10 cellular contexts compared by ENCODE assay signal in genomic region chr17:43372273-43372911, GRCh38. TPM values are rescaled to one million over a fixed set of nuclear protein-coding genes. Genes with fewer than 3 reads are reported as not detected.
DNase-seq lines count a peak whose midpoint lies in the region; ATAC-seq and TF ChIP-seq lines count a peak whose summit lies in the region.
"Had no signal": no experiment of that assay in that cellular context is flagged by ENCODE, and none has a peak within 500 bp of the region (broad histone marks: within the 10 kb centered on the region; RNA-seq: fewer than 3 reads in every experiment).

No MANE protein-coding gene starts in this region.

- H3K4me3 ChIP-seq in sigmoid colon (peak overlapping the region in 2 of 4 donors; percentile 13 to 18), SJCRH30 (no peak overlapping the region)

- H3K36me3 Mint-ChIP-seq in IgD-negative memory B cell = peaks cover 2% of the 10 kb centered on the region
- H3K36me3 Mint-ChIP-seq in activated naive CD8-positive, alpha-beta T cell treated with anti-CD3 and anti-CD28 coated beads, Interleukin-2, amount 50 U/mL, for 24 hours (ENCODE audit: low read depth) = no peaks in the 10 kb centered on the region
- H3K36me3 Mint-ChIP-seq: brain had no signal

- intact Hi-C loops in sigmoid colon (cut with DNase I) = no loop called here

- peaks cover 0 to 41% (median 35%) of the 10 kb centered on the region in 4 donors for H3K4me1 ChIP-seq in sigmoid colon
- H3K4me1 ChIP-seq in SJCRH30 = peaks cover 3% of the 10 kb centered on the region; the same call in 1 of the 2 replicates

- peak overlapping the region; percentile 74 to 92 (median 85) for H3K4me3 Mint-ChIP-seq in IgD-negative memory B cell
- H3K4me3 Mint-ChIP-seq in activated naive CD8-positive, alpha-beta T cell treated with anti-CD3 and anti-CD28 coated beads, Interleukin-2, amount 50 U/mL, for 24 hours = no peak overlapping the region

- peak overlapping the region in 3 of 4 donors; percentile 99 to 100 (median 99) for H3K27ac ChIP-seq in sigmoid colon
- H3K27ac ChIP-seq in SJCRH30 = no peak overlapping the region

- H3K9me3 ChIP-seq in sigmoid colon (no peaks in the 10 kb centered on the region), SJCRH30 (replicated peaks) (no peaks in the 10 kb centered on the region)

- TF ChIP-seq POLR2A in sigmoid colon (IDR thresholded peaks at IDR 0.05) = no peak

- H3K27ac Mint-ChIP-seq in IgD-negative memory B cell = peak overlapping the region; percentile 41 to 92 (median 86)
- H3K27ac Mint-ChIP-seq in activated naive CD8-positive, alpha-beta T cell treated with anti-CD3 and anti-CD28 coated beads, Interleukin-2, amount 50 U/mL, for 24 hours = peak overlapping the region; percentile 50

- H3K4me1 Mint-ChIP-seq in IgD-negative memory B cell = peaks cover 30 to 44% (median 31%) of the 10 kb centered on the region in 3 donors
- peaks cover 41% of the 10 kb centered on the region for H3K4me1 Mint-ChIP-seq in activated naive CD8-positive, alpha-beta T cell treated with anti-CD3 and anti-CD28 coated beads, Interleukin-2, amount 50 U/mL, for 24 hours

- no peaks in the 10 kb centered on the region for H3K27me3 Mint-ChIP-seq in IgD-negative memory B cell
- H3K27me3 Mint-ChIP-seq in activated naive CD8-positive, alpha-beta T cell treated with anti-CD3 and anti-CD28 coated beads, Interleukin-2, amount 50 U/mL, for 24 hours = peaks cover 1% of the 10 kb centered on the region

- peak in 3 of 4 donors; percentile 75 to 86 (median 82) for TF ChIP-seq EP300 in sigmoid colon (IDR thresholded peaks at IDR 0.05)

- H3K9me3 Mint-ChIP-seq in IgD-negative memory B cell = no peaks in the 10 kb centered on the region
- H3K9me3 Mint-ChIP-seq in activated naive CD8-positive, alpha-beta T cell treated with anti-CD3 and anti-CD28 coated beads, Interleukin-2, amount 50 U/mL, for 24 hours = no peaks in the 10 kb centered on the region

- TF ChIP-seq CTCF in sigmoid colon (IDR thresholded peaks at IDR 0.05) = no peak

- no peak for DNase-seq in activated naive CD8-positive, alpha-beta T cell treated with anti-CD3 and anti-CD28 coated beads, Interleukin-2, amount 50 U/mL, for 24 hours
- DNase-seq in sigmoid colon (peak; percentile 90), SJCRH30 (no peak), NCI-H1105 treated with DMSO at 0.1 percent for 48 hours (lab: John Stamatoyannopoulos, UW) (no peak), NCI-H1417 treated with DMSO at 0.1 percent for 48 hours (lab: John Stamatoyannopoulos, UW) (no peak)
- DNase-seq: occipital lobe had no signal

- WGBS in sigmoid colon, 2 donors = 63 to 81% methylated on average over 11 of the region's 11 CpGs

- no peaks in the 10 kb centered on the region for H3K36me3 ChIP-seq in sigmoid colon
- H3K36me3 ChIP-seq in SJCRH30 = no peaks in the 10 kb centered on the region

- no peaks in the 10 kb centered on the region for H3K27me3 ChIP-seq in sigmoid colon
- no peaks in the 10 kb centered on the region for H3K27me3 ChIP-seq in SJCRH30

- ATAC-seq in GM18498 (IDR thresholded peaks at IDR 0.05; ENCODE audit: unreplicated experiment) = peak; percentile 36
- no peak for ATAC-seq in activated naive CD8-positive, alpha-beta T cell treated with anti-CD3 and anti-CD28 coated beads, Interleukin-2, amount 50 U/mL, for 24 hours
- no peak for ATAC-seq in GM21360 (IDR thresholded peaks at IDR 0.05; ENCODE audit: unreplicated experiment)

RNA-seq across cellular contexts. Expression of gene ARL4D, which starts 26.4 kb away (rescaled TPM):
- 3.4 TPM for polyA plus RNA-seq in IgD-negative memory B cell
- 10 to 100 TPM; 18.6 to 52.1 (median 31.4) TPM for total RNA-seq in sigmoid colon
- 1 to 10 TPM; 1.4 to 8.9 (median 4.8) TPM for polyA plus RNA-seq in sigmoid colon
- 5.3 and 5.4 TPM in 2 replicates for total RNA-seq in SJCRH30 (2014; rRNA removed; shearing (Covaris generic))
